In genomic region chr4:53800741-53801140, GRCh38 we compare ENCODE assay signal across 32 cellular contexts.
"Had no signal": no experiment of that assay in that cellular context is flagged by ENCODE, and none has a peak within 500 bp of the region (broad histone marks: within the 10 kb centered on the region; RNA-seq: fewer than 3 reads in every experiment).

No MANE protein-coding gene starts in this region.

- H3K27ac ChIP-seq: ascending aorta, cardiac muscle cell, PC-9, WERI-Rb-1 had no signal

- ATAC-seq: activated CD8-positive, alpha-beta memory T cell treated with anti-CD3 and anti-CD28 coated beads, Interleukin-2, amount 10 ng/mL, durations not matched to agents 7 days and 5 days; activated T-cell treated with anti-CD3 and anti-CD28 coated beads, Interleukin-2, amount 50 U/mL, for 72 hours; activated T-helper 17 cell treated with anti-CD3 and anti-CD28 coated beads, Interleukin-2, amount 50 U/mL, for 72 hours had no signal

- H3K4me1 ChIP-seq: ascending aorta had no signal

- H3K36me3 ChIP-seq: ascending aorta, cardiac muscle cell, WERI-Rb-1 had no signal

- H3K4me3 ChIP-seq: ascending aorta, cardiac muscle cell, PC-9 had no signal

- DNase-seq: activated CD4-positive, alpha-beta memory T cell treated with anti-CD3 and anti-CD28 coated beads, Interleukin-2, amount 10 ng/mL, durations not matched to agents 7 days and 5 days; activated CD4-positive, alpha-beta T cell treated with anti-CD3 and anti-CD28 coated beads for 1 hour; activated CD4-positive, alpha-beta T cell treated with anti-CD3 and anti-CD28 coated beads for 48 hours; activated CD4-positive, CD25-positive, alpha-beta regulatory T cell; activated CD8-positive, alpha-beta memory T cell treated with anti-CD3 and anti-CD28 coated beads for 24 hours; activated CD8-positive, alpha-beta memory T cell treated with anti-CD3 and anti-CD28 coated beads, Interleukin-2, amount 10 ng/mL, durations not matched to agents 7 days and 5 days; activated CD8-positive, alpha-beta memory T cell treated with anti-CD3 and anti-CD28 coated beads, Interleukin-2, amount 50 U/mL, for 48 hours; activated effector memory CD4-positive, alpha-beta T cell treated with anti-CD3 and anti-CD28 coated beads, Interleukin-2, amount 50 U/mL, for 16 hours; activated naive CD4-positive, alpha-beta T cell; activated naive CD4-positive, alpha-beta T cell treated with anti-CD3 and anti-CD28 coated beads, Interleukin-2, amount 50 U/mL, for 16 hours; activated naive CD8-positive, alpha-beta T cell treated with anti-CD3 and anti-CD28 coated beads for 36 hours; activated T-cell treated with anti-CD3 and anti-CD28 coated beads, Interleukin-2, amount 50 U/mL, for 72 hours; amygdala; Karpas-422; KBM-7; NCI-H1105; NCI-H1417 treated with DMSO at 0.1 percent for 48 hours; NCI-H1930; NCI-H2107; NCI-H2171 treated with DMSO at 0.1 percent for 48 hours; NCI-H226; NCI-H524 treated with DMSO at 0.1 percent for 48 hours; PC-9; Right ventricle myocardium superior; SW 1271; T-helper 1 cell; T-helper 2 cell; T-helper 9 cell; WERI-Rb-1 had no signal

- H3K27me3 ChIP-seq: ascending aorta, cardiac muscle cell had no signal

- H3K4me2 ChIP-seq: PC-9 had no signal

- H2AFZ ChIP-seq: PC-9 had no signal

- H3K9me3 ChIP-seq: ascending aorta had no signal
